Comparison of ENCODE assay signal across 10 cellular contexts in the genomic region with DNA sequence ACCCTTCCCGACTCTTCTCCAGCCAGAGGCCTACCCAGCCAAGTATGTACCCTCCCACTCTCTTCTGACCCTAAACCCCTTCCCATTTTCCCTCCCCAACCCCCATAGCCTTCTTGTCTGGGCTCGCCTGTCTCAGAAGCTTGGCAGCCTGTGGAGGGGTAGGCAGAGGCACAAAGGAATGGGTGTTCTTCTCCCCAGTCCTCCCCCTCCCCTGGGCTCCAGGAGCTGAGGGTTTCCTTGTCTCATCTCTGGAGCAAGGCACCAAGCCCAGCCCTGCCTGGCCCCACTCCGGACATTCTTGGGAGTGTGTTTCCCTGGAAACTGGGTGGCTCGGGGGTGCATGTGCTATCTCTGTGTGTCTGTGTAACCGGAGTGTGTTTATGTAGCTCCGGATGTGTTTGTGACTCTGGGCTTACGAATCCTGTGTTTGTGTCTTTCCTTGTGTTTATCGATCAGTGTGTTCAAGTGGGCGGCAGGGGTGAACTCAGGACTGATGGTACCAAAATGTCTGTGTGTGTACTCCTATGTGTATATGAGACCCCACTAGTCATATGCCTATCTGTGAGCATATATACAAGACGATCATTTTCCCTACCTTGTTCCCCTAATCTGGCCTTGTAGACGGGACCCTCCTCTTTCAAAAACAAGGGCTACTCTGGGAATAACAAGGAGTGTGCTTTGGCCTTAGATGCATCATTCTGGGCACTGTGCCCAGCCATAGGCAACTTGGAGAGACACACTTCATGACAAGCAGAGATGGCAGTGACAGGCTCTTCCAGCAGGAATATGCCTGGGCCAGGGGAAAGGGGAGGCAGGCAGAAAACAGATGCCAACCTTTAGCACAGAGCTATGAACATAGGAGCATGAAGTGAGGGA. TPM values are rescaled to one million over a fixed set of nuclear protein-coding genes. Genes with fewer than 3 reads are reported as not detected.
A peak's percentile ranks its signal among the peaks of the same experiment; 100 is the strongest.
DNase-seq lines count a peak whose midpoint lies in the region; ATAC-seq, FAIRE-seq and TF ChIP-seq lines count a peak whose summit lies in the region.
"Had no signal": no experiment of that assay in that cellular context is flagged by ENCODE, and none has a peak within 500 bp of the region (broad histone marks: within the 10 kb centered on the region; RNA-seq: fewer than 3 reads in every experiment).

No MANE protein-coding gene starts in this region.

- peaks cover 4% of the 10 kb centered on the region for H4K20me1 ChIP-seq in osteoblast (ENCODE audit: insufficient read depth, low read length)

- no peak for TF ChIP-seq CTCF in fibroblast of villous mesenchyme (IDR thresholded peaks at IDR 0.05; ENCODE audit: insufficient read depth, low read depth, low read length)
- TF ChIP-seq CTCF in osteoblast (IDR thresholded peaks at IDR 0.05; ENCODE audit: extremely low read depth, low read depth, low read length): no peak

- ATAC-seq in GM21423 (IDR thresholded peaks at IDR 0.05; ENCODE audit: unreplicated experiment) (no peak), HG02981 (IDR thresholded peaks at IDR 0.05; ENCODE audit: unreplicated experiment) (no peak), GM21529 (IDR thresholded peaks at IDR 0.05; ENCODE audit: unreplicated experiment) (no peak)

- H3K27ac ChIP-seq in SJSA1 (peak overlapping the region; percentile 79), osteoblast (ENCODE audit: low read depth, low read length) (peak overlapping the region; percentile 99)

- DNase-seq in AG20443 (ENCODE audit: low spot score): peak; percentile 65
- DNase-seq in SJSA1 (ENCODE audit: low read depth in 1 of 2, low spot score in 2 of 2): peak; percentile 55 to 68
- DNase-seq in fibroblast of villous mesenchyme (ENCODE audit: low read depth): peak; percentile 95
- DNase-seq in osteoblast (ENCODE audit: insufficient read length, low spot score, missing footprints): no peak
- DNase-seq in GM12891 (ENCODE audit: insufficient read length, low spot score): no peak
- DNase-seq: DMS153 had no signal

- no peaks in the 10 kb centered on the region for H3K27me3 ChIP-seq in SJSA1 (replicated peaks)
- H3K27me3 ChIP-seq in osteoblast (ENCODE audit: insufficient read depth, low read length): no peaks in the 10 kb centered on the region

- H3K36me3 ChIP-seq in SJSA1 (peaks cover 29% of the 10 kb centered on the region), osteoblast (ENCODE audit: insufficient read depth, low read length) (peaks cover 29% of the 10 kb centered on the region)

- peaks cover 27% of the 10 kb centered on the region for H3K79me2 ChIP-seq in osteoblast (ENCODE audit: insufficient read depth, low read length)

- no peak for TF ChIP-seq POLR2A in GM12891 (IDR thresholded peaks at IDR 0.05; ENCODE audit: low read depth, low read length)

- H3K4me1 ChIP-seq in SJSA1 (replicated peaks) (peaks cover 78% of the 10 kb centered on the region), osteoblast (ENCODE audit: insufficient read depth, low read length) (peaks cover 63% of the 10 kb centered on the region)

- peak overlapping the region; percentile 7 for H2AFZ ChIP-seq in osteoblast (ENCODE audit: low read length)

- FAIRE-seq in GM12891 (lab: Jason Lieb, UNC): no peak
- FAIRE-seq: endometrium had no signal

- peak overlapping the region; percentile 100 for H3K4me2 ChIP-seq in osteoblast (ENCODE audit: insufficient read depth, low read length)

- H3K4me3 ChIP-seq in SJSA1 (no peak overlapping the region), fibroblast of villous mesenchyme (ENCODE audit: low read depth, low read length) (peak overlapping the region; percentile 30), osteoblast (ENCODE audit: insufficient read depth, low read length) (peak overlapping the region; percentile 37)

- H3K9me3 ChIP-seq in SJSA1 (replicated peaks) (no peaks in the 10 kb centered on the region), osteoblast (ENCODE audit: low read depth, low read length) (no peaks in the 10 kb centered on the region)

TF ChIP-seq in GM12891, 5 proteins besides CTCF, POLR2A, EP300 and RAD21:
- TF ChIP-seq POU2F2 (IDR thresholded peaks at IDR 0.05; ENCODE audit: low read depth, low read length) (no peak), PAX5 (IDR thresholded peaks at IDR 0.05; ENCODE audit: insufficient read depth, low read length, severe bottlenecking) (no peak), TAF1 (IDR thresholded peaks at IDR 0.05; ENCODE audit: low read depth, low read length) (no peak), SPI1 (IDR thresholded peaks at IDR 0.05; ENCODE audit: low read depth, low read length) (no peak), POLR2AphosphoS5 (IDR thresholded peaks at IDR 0.05; ENCODE audit: low read depth, low read length) (no peak)

RNA-seq across cellular contexts. Expression of a gene that starts 10.9 kb away (rescaled TPM):
- total RNA-seq in SJSA1 (2014; rRNA removed; shearing (Covaris generic)): 31.8 and 38.9 TPM in 2 replicates
- 129 and 132 TPM in 2 replicates for total RNA-seq in fibroblast of villous mesenchyme
- total RNA-seq in osteoblast: 86.9 and 96.3 TPM in 2 replicates
- polyA plus RNA-seq in GM12891 (2012; ENCODE audit: low read depth, missing spikeins): 0.08 TPM

RNA-seq across cellular contexts. Expression of a gene that starts 46.1 kb away (rescaled TPM):
- 70.9 and 102 TPM in 2 replicates for total RNA-seq in SJSA1 (2014; rRNA removed; shearing (Covaris generic))
- total RNA-seq in fibroblast of villous mesenchyme (180 and 248 TPM in 2 replicates), osteoblast (162 and 172 TPM in 2 replicates)
- polyA plus RNA-seq in GM12891 (2012; ENCODE audit: low read depth, missing spikeins): 71.6 TPM

RNA-seq across cellular contexts. Expression of a gene that starts 52.6 kb away (rescaled TPM):
- total RNA-seq in SJSA1 (2014; rRNA removed; shearing (Covaris generic)): 8.2 and 38.5 TPM in 2 replicates
- 22.9 and 27.2 TPM in 2 replicates for total RNA-seq in fibroblast of villous mesenchyme
- 31.8 and 37.7 TPM in 2 replicates for total RNA-seq in osteoblast
- 8.2 TPM for polyA plus RNA-seq in GM12891 (2012; ENCODE audit: low read depth, missing spikeins)

Comparison
In these comparisons a context has a peak if more than half of its experiments do, and no peak if none do; other contexts are left out.
1. DNase-seq: peak in AG20443 (single experiment), SJSA1 (2 of 2) and fibroblast of villous mesenchyme (single experiment); none in osteoblast (single experiment) and GM12891 (single experiment).